In genomic region chr6:170305772-170306323, GRCh38 we compare ENCODE assay signal across 1 cellular context.
TF ChIP-seq lines count a peak whose summit lies in the region.

No MANE protein-coding gene starts in this region.

TF ChIP-seq in HCT116, 20 proteins besides CTCF, POLR2A, EP300 and RAD21 (continued from another document):
- TF ChIP-seq MAX (IDR thresholded peaks at IDR 0.05) (no peak), POLR2AphosphoS5 (IDR thresholded peaks at IDR 0.05; ENCODE audit: low read depth, low read length) (no peak), CBX3 (IDR thresholded peaks at IDR 0.05; ENCODE audit: low read depth) (no peak), ZNF274 (IDR thresholded peaks at IDR 0.05; ENCODE audit: low read depth, low read length) (no peak), ATF3 (IDR thresholded peaks at IDR 0.05) (no peak), EZH2 (IDR thresholded peaks at IDR 0.05) (no peak), TCF7L2 (IDR thresholded peaks at IDR 0.05; ENCODE audit: borderline replicate concordance, extremely low read depth, insufficient read depth, insufficient read length) (no peak), EGR1 (IDR thresholded peaks at IDR 0.05; ENCODE audit: low read depth) (no peak), ZBTB33 (IDR thresholded peaks at IDR 0.05; ENCODE audit: extremely low read depth, insufficient replicate concordance, low read length) (no peak), ELF1 (IDR thresholded peaks at IDR 0.05; ENCODE audit: borderline replicate concordance, low read depth) (no peak), EZH2phosphoT487 (IDR thresholded peaks at IDR 0.05; ENCODE audit: borderline replicate concordance) (no peak)
TF ChIP-seq in HCT116: peak in this region for 0.
